In the genomic region with DNA sequence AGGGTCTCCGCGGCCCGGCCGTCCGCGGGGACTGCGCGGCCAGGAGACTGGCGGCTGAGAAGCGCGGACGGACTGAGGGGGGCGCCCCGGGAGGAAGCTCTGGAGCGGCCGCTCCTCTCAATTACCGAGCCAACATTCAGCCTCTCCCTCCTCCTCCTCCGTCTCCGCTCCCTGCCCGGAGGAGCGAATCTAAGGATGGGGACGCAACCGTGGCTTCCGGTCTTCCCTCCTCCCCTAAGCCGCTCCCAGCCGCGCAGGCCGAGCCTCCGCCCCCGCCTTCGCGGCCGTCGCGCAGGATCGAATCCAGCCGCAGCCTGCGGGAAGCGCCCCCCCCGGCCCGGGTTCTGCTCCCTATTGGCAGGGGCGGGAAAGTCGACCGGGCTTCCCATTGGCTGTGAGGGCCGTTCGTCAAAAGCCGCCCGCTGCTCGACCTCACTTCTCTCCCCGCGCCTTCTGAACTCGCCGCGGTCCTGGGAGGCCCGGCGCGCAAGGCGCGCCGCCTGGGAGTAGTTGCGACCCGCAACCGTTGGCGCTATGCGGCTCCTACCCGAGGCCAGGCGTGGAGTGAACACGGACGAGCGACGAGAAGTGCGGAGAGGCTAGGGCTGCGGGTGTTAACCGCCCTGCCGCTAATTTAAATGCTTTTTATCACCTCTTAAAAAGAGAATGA, we compare ENCODE assay signal across 1 cellular context.
TF ChIP-seq lines count a peak whose summit lies in the region.

Gene HNRNPLL, minus strand, starts transcription at position 197 of the 670 bp plus-strand sequence. CDS start 302 bp downstream, outside the sequence.

TF ChIP-seq in K562, 482 proteins besides CTCF, POLR2A, EP300 and RAD21 (continued from another document and continues in another):
- TF ChIP-seq ZBTB12 (CRISPR knock-in tag; IDR thresholded peaks at IDR 0.05) (no peak), POLR2B (IDR thresholded peaks at IDR 0.05; ENCODE audit: low read depth, partially characterized antibody) (peak; percentile 79), SMARCA5 (IDR thresholded peaks at IDR 0.05) (no peak), ELF2 (CRISPR knock-in tag; IDR thresholded peaks at IDR 0.05) (no peak), ZNF217 (CRISPR knock-in tag; IDR thresholded peaks at IDR 0.05) (no peak), HNRNPH1 (optimal IDR thresholded peaks at IDR 0.05; ENCODE audit: low read depth, low read length) (no peak), TEAD1 (CRISPR knock-in tag; IDR thresholded peaks at IDR 0.05) (no peak; a peak in 1 of 4 replicates), ZNF695 (CRISPR knock-in tag; IDR thresholded peaks at IDR 0.05) (no peak), NR2C2 (CRISPR knock-in tag; IDR thresholded peaks at IDR 0.05) (no peak), NR2C2 (tag; IDR thresholded peaks at IDR 0.05) (peak; percentile 80), ATF4 (CRISPR knock-in tag; IDR thresholded peaks at IDR 0.05) (no peak), ZNF561 (CRISPR knock-in tag; conservative IDR thresholded peaks at IDR 0.05) (no peak), RREB1 (CRISPR knock-in tag; IDR thresholded peaks at IDR 0.05) (peak; percentile 91), ZNF408 (CRISPR knock-in tag; IDR thresholded peaks at IDR 0.05; ENCODE audit: low read depth) (no peak), ZNF583 (CRISPR knock-in tag; IDR thresholded peaks at IDR 0.05) (no peak), NBN (IDR thresholded peaks at IDR 0.05; ENCODE audit: low read depth) (peak; percentile 22; the same call in 1 of the 2 replicates), KAT2B (IDR thresholded peaks at IDR 0.05; ENCODE audit: low read depth, low read length) (no peak), CCNT2 (IDR thresholded peaks at IDR 0.05; ENCODE audit: borderline replicate concordance, extremely low read depth, insufficient read length, low read depth, low read length) (peak; percentile 95), CREB1 (IDR thresholded peaks at IDR 0.05) (peak; percentile 31), CREB1 (CRISPR knock-in tag; IDR thresholded peaks at IDR 0.05) (peak; percentile 56), HDAC8 (tag; IDR thresholded peaks at IDR 0.05) (no peak), MECOM (CRISPR knock-in tag; IDR thresholded peaks at IDR 0.05) (no peak), HDAC2 (IDR thresholded peaks at IDR 0.05) (no peak), ZNF717 (CRISPR knock-in tag; IDR thresholded peaks at IDR 0.05) (no peak), FOXJ2 (tag; IDR thresholded peaks at IDR 0.05) (no peak), HDAC6 (IDR thresholded peaks at IDR 0.05; ENCODE audit: low read depth, low read length) (no peak), BHLHE40 (IDR thresholded peaks at IDR 0.05; ENCODE audit: low read length) (peak; percentile 27; the same call in 1 of the 2 replicates), CBFA2T2 (conservative IDR thresholded peaks at IDR 0.05) (no peak), HIVEP1 (CRISPR knock-in tag; IDR thresholded peaks at IDR 0.05) (no peak), GATA2 (CRISPR knock-in tag; IDR thresholded peaks at IDR 0.05) (no peak), MLX (CRISPR knock-in tag; conservative IDR thresholded peaks at IDR 0.05) (no peak), ZNF644 (tag; IDR thresholded peaks at IDR 0.05; ENCODE audit: low read depth) (no peak; the same call in 1 of the 2 replicates), CC2D1A (IDR thresholded peaks at IDR 0.05) (no peak), ZNF277 (CRISPR knock-in tag; IDR thresholded peaks at IDR 0.05; ENCODE audit: borderline replicate concordance) (no peak), GTF2F1 (IDR thresholded peaks at IDR 0.05; ENCODE audit: low read depth, low read length) (peak; percentile 85; the same call in 1 of the 2 replicates), MEIS2 (IDR thresholded peaks at IDR 0.05; ENCODE audit: partially characterized antibody) (peak; percentile 39), NCOA4 (IDR thresholded peaks at IDR 0.05; ENCODE audit: partially characterized antibody) (no peak), ZNF778 (CRISPR knock-in tag; IDR thresholded peaks at IDR 0.05) (no peak), JUND (IDR thresholded peaks at IDR 0.05; ENCODE audit: borderline replicate concordance, low read depth, low read length) (peak; percentile 59), JUND (tag; IDR thresholded peaks at IDR 0.05; ENCODE audit: borderline replicate concordance, low read depth, low read length) (peak; percentile 47; the same call in 1 of the 3 replicates), MTF1 (CRISPR knock-in tag; IDR thresholded peaks at IDR 0.05; ENCODE audit: borderline replicate concordance) (no peak), ZNF311 (CRISPR knock-in tag; IDR thresholded peaks at IDR 0.05) (0 out of 2 replicates have a peak, but pooled peaks have one; percentile 45), ZNF165 (CRISPR knock-in tag; IDR thresholded peaks at IDR 0.05; ENCODE audit: borderline replicate concordance) (no peak), ZNF282 (CRISPR knock-in tag; IDR thresholded peaks at IDR 0.05) (no peak), RFX7 (CRISPR knock-in tag; IDR thresholded peaks at IDR 0.05) (no peak), CBX8 (IDR thresholded peaks at IDR 0.05; ENCODE audit: borderline replicate concordance, extremely low read depth, low read depth, low read length, poor library complexity, severe bottlenecking) (no peak), PHB (CRISPR knock-in tag; IDR thresholded peaks at IDR 0.05) (no peak), PHF20 (IDR thresholded peaks at IDR 0.05; ENCODE audit: partially characterized antibody) (peak; percentile 30)
- TF ChIP-seq, protein P1, sequence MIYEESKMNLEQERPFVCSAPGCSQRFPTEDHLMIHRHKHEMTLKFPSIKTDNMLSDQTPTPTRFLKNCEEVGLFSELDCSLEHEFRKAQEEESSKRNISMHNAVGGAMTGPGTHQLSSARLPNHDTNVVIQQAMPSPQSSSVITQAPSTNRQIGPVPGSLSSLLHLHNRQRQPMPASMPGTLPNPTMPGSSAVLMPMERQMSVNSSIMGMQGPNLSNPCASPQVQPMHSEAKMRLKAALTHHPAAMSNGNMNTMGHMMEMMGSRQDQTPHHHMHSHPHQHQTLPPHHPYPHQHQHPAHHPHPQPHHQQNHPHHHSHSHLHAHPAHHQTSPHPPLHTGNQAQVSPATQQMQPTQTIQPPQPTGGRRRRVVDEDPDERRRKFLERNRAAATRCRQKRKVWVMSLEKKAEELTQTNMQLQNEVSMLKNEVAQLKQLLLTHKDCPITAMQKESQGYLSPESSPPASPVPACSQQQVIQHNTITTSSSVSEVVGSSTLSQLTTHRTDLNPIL (CRISPR knock-in tag; IDR thresholded peaks at IDR 0.05) = no peak
- TF ChIP-seq, protein P2, sequence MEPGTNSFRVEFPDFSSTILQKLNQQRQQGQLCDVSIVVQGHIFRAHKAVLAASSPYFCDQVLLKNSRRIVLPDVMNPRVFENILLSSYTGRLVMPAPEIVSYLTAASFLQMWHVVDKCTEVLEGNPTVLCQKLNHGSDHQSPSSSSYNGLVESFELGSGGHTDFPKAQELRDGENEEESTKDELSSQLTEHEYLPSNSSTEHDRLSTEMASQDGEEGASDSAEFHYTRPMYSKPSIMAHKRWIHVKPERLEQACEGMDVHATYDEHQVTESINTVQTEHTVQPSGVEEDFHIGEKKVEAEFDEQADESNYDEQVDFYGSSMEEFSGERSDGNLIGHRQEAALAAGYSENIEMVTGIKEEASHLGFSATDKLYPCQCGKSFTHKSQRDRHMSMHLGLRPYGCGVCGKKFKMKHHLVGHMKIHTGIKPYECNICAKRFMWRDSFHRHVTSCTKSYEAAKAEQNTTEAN (CRISPR knock-in tag; IDR thresholded peaks at IDR 0.05) = no peak
- TF ChIP-seq, protein P3, sequence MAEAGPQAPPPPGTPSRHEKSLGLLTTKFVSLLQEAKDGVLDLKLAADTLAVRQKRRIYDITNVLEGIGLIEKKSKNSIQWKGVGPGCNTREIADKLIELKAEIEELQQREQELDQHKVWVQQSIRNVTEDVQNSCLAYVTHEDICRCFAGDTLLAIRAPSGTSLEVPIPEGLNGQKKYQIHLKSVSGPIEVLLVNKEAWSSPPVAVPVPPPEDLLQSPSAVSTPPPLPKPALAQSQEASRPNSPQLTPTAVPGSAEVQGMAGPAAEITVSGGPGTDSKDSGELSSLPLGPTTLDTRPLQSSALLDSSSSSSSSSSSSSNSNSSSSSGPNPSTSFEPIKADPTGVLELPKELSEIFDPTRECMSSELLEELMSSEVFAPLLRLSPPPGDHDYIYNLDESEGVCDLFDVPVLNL (CRISPR knock-in tag; IDR thresholded peaks at IDR 0.05; ENCODE audit: low read depth) = no peak
- TF ChIP-seq, protein P4, sequence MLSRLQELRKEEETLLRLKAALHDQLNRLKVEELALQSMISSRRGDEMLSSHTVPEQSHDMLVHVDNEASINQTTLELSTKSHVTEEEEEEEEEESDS (CRISPR knock-in tag; IDR thresholded peaks at IDR 0.05) = no peak
- TF ChIP-seq, protein P5, sequence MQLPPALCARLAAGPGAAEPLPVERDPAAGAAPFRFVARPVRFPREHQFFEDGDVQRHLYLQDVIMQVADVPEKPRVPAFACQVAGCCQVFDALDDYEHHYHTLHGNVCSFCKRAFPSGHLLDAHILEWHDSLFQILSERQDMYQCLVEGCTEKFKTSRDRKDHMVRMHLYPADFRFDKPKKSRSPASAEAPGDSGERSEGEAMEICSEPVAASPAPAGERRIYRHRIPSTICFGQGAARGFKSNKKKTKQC (CRISPR knock-in tag; IDR thresholded peaks at IDR 0.05) = no peak
